Comparison of ENCODE assay signal across 1 cellular context in genomic region chr19:4575267-4575793, GRCh38.
TF ChIP-seq lines count a peak whose summit lies in the region.

No MANE protein-coding gene starts in this region.

TF ChIP-seq in HepG2, 621 proteins besides CTCF, POLR2A, EP300 and RAD21 (continued from another document and continues in another):
- no peak for TF ChIP-seq KIAA2018 (CRISPR knock-in tag; IDR thresholded peaks at IDR 0.05; ENCODE audit: borderline replicate concordance)
- TF ChIP-seq KLF15 (CRISPR knock-in tag; IDR thresholded peaks at IDR 0.05; ENCODE audit: borderline replicate concordance) = no peak
- TF ChIP-seq CHD4 (IDR thresholded peaks at IDR 0.05; ENCODE audit: borderline replicate concordance, low read length) = no peak
- TF ChIP-seq PATZ1 (CRISPR knock-in tag; IDR thresholded peaks at IDR 0.05) = 0 out of 2 replicates have a peak, but pooled peaks have one; percentile 10
- TF ChIP-seq ZNF512B (CRISPR knock-in tag; IDR thresholded peaks at IDR 0.05; ENCODE audit: borderline replicate concordance) = no peak
- no peak for TF ChIP-seq JUN (CRISPR knock-in tag; IDR thresholded peaks at IDR 0.05)
- peak; percentile 77; the same call in 1 of the 2 replicates for TF ChIP-seq FOSL1 (CRISPR knock-in tag; IDR thresholded peaks at IDR 0.05; ENCODE audit: borderline replicate concordance)
- peak; percentile 9; the same call in 1 of the 2 replicates for TF ChIP-seq KDM2A (CRISPR knock-in tag; IDR thresholded peaks at IDR 0.05; ENCODE audit: borderline replicate concordance, low read depth)
- TF ChIP-seq UBTF (CRISPR knock-in tag; IDR thresholded peaks at IDR 0.05) = no peak
- TF ChIP-seq ZNF615 (CRISPR knock-in tag; IDR thresholded peaks at IDR 0.05; ENCODE audit: borderline replicate concordance) = no peak
- no peak for TF ChIP-seq ZNF33B (CRISPR knock-in tag; IDR thresholded peaks at IDR 0.05)
- TF ChIP-seq TBX3 (IDR thresholded peaks at IDR 0.05; ENCODE audit: borderline replicate concordance) = no peak
- no peak for TF ChIP-seq RFXANK (CRISPR knock-in tag; IDR thresholded peaks at IDR 0.05)
- TF ChIP-seq PBX3 (CRISPR knock-in tag; IDR thresholded peaks at IDR 0.05; ENCODE audit: borderline replicate concordance) = no peak
- no peak for TF ChIP-seq ZNF800 (CRISPR knock-in tag; IDR thresholded peaks at IDR 0.05)
- TF ChIP-seq ATF3 (CRISPR knock-in tag; IDR thresholded peaks at IDR 0.05) = peak; percentile 85
- TF ChIP-seq SCMH1 (CRISPR knock-in tag; IDR thresholded peaks at IDR 0.05; ENCODE audit: borderline replicate concordance) = no peak
- TF ChIP-seq CREBL2 (CRISPR knock-in tag; IDR thresholded peaks at IDR 0.05; ENCODE audit: borderline replicate concordance) = no peak
- no peak for TF ChIP-seq ZNF136 (CRISPR knock-in tag; IDR thresholded peaks at IDR 0.05; ENCODE audit: low read depth)
- TF ChIP-seq PPARG (CRISPR knock-in tag; conservative IDR thresholded peaks at IDR 0.05) = no peak
- TF ChIP-seq CEBPZ (IDR thresholded peaks at IDR 0.05; ENCODE audit: low read length) = no peak
- TF ChIP-seq PLRG1 (conservative IDR thresholded peaks at IDR 0.05) = no peak
- no peak for TF ChIP-seq ZNF557 (CRISPR knock-in tag; IDR thresholded peaks at IDR 0.05)
- TF ChIP-seq SRSF9 (IDR thresholded peaks at IDR 0.05; ENCODE audit: borderline replicate concordance, insufficient read depth, low read depth, low read length, poor library complexity, severe bottlenecking) = no peak
- TF ChIP-seq MXI1 (IDR thresholded peaks at IDR 0.05; ENCODE audit: borderline replicate concordance, low read depth, low read length) = no peak
- TF ChIP-seq SSRP1 (CRISPR knock-in tag; IDR thresholded peaks at IDR 0.05) = no peak
- 0 out of 2 replicates have a peak, but pooled peaks have one; percentile 8 for TF ChIP-seq SMAD1 (CRISPR knock-in tag; IDR thresholded peaks at IDR 0.05; ENCODE audit: borderline replicate concordance, low read depth)
- no peak for TF ChIP-seq TCF7L2 (IDR thresholded peaks at IDR 0.05; ENCODE audit: low read depth, low read length)
- no peak for TF ChIP-seq MAX (IDR thresholded peaks at IDR 0.05)
